9 cellular contexts compared by ENCODE assay signal in genomic region chr5:160468576-160468975, GRCh38. TPM values are rescaled to one million over a fixed set of nuclear protein-coding genes. Genes with fewer than 3 reads are reported as not detected.
DNase-seq lines count a peak whose midpoint lies in the region; ATAC-seq and TF ChIP-seq lines count a peak whose summit lies in the region.
"Had no signal": no experiment of that assay in that cellular context is flagged by ENCODE, and none has a peak within 500 bp of the region (broad histone marks: within the 10 kb centered on the region; RNA-seq: fewer than 3 reads in every experiment).

No MANE protein-coding gene starts in this region.

- H2AFZ ChIP-seq in PC-3 (ENCODE audit: low read length), result peak overlapping the region; percentile 78

- POLR2A ChIA-PET in PC-3 (lab: Charles Lee; ENCODE audit: unreplicated experiment), result no interaction called here
- POLR2A ChIA-PET in A673 (lab: Charles Lee; ENCODE audit: low non-redundant PET), result no interaction called here

- peaks cover 20% of the 10 kb centered on the region for H3K36me3 Mint-ChIP-seq in activated naive CD4-positive, alpha-beta T cell treated with anti-CD3 and anti-CD28 coated beads for 36 hours (ENCODE audit: low read depth)
- H3K36me3 Mint-ChIP-seq in stimulated activated effector memory CD8-positive, alpha-beta T cell treated with anti-CD3 and anti-CD28 coated beads, Interleukin-12 subunit alpha, Interleukin-12 subunit beta, amount 100 ng/mL, for 72 hours, result peaks cover 59% of the 10 kb centered on the region

- no peak for ATAC-seq in PC-3
- ATAC-seq in stimulated activated effector memory CD8-positive, alpha-beta T cell treated with anti-CD3 and anti-CD28 coated beads, Interleukin-12 subunit alpha, Interleukin-12 subunit beta, amount 100 ng/mL, for 72 hours, result no peak

- H3K4me1 ChIP-seq in PC-3 (ENCODE audit: insufficient read depth, low read length) (peaks cover 63% of the 10 kb centered on the region), duodenal mucosa (ENCODE audit: control insufficient read depth in 1 of 2, insufficient read depth in 2 of 2, low read length in 2 of 2) (peaks cover 41 to 57% of the 10 kb centered on the region in 2 donors), A673 (ENCODE audit: insufficient read depth, low read length, poor library complexity, severe bottlenecking) (no peaks in the 10 kb centered on the region)

- H3K4me3 ChIP-seq in PC-3 (ENCODE audit: low read length) (peak overlapping the region; percentile 55), duodenal mucosa (ENCODE audit: low read depth in 1 of 2, low read length in 2 of 2) (peak overlapping the region; percentile 66 to 71), A673 (ENCODE audit: low read depth, low read length, poor library complexity, severe bottlenecking) (no peak overlapping the region)

- intact Hi-C loops in activated naive CD4-positive, alpha-beta T cell treated with anti-CD3 and anti-CD28 coated beads for 36 hours (cut with micrococcal nuclease), result loop anchor here (1.0 to 2.0 kb wide), 5 partner anchors 29 to 350 kb away; partner anchors contain the start of genes PTTG1 and PWWP2A
- intact Hi-C loops in PC-3 (cut with micrococcal nuclease) (no loop called here), A673 (cut with micrococcal nuclease; ENCODE audit: unreplicated experiment) (no loop called here)

- H3F3A ChIP-seq in PC-3 (ENCODE audit: low read length, unreplicated experiment), result no peaks in the 10 kb centered on the region

- TF ChIP-seq CTCF in PC-3 (conservative IDR thresholded peaks at IDR 0.05; ENCODE audit: low read depth, low read length), result no peak
- TF ChIP-seq CTCF in A673 (conservative IDR thresholded peaks at IDR 0.05; ENCODE audit: low read depth, low read length), result no peak

- peak overlapping the region; percentile 78 for H3K4me2 ChIP-seq in PC-3 (ENCODE audit: low read length)

- peaks cover 78% of the 10 kb centered on the region for H3K4me1 Mint-ChIP-seq in activated naive CD4-positive, alpha-beta T cell treated with anti-CD3 and anti-CD28 coated beads for 36 hours (ENCODE audit: low read depth)
- H3K4me1 Mint-ChIP-seq in stimulated activated effector memory CD8-positive, alpha-beta T cell treated with anti-CD3 and anti-CD28 coated beads, Interleukin-12 subunit alpha, Interleukin-12 subunit beta, amount 100 ng/mL, for 72 hours, result peaks cover 71% of the 10 kb centered on the region

- H3K27me3 Mint-ChIP-seq in activated naive CD4-positive, alpha-beta T cell treated with anti-CD3 and anti-CD28 coated beads for 36 hours (ENCODE audit: low read depth), result no peaks in the 10 kb centered on the region

- H3K27ac ChIP-seq in PC-3 (ENCODE audit: low read length) (peak overlapping the region; percentile 82), duodenal mucosa (ENCODE audit: low read depth, low read length) (no peak overlapping the region), A673 (ENCODE audit: low read depth, low read length, poor library complexity, severe bottlenecking) (no peak overlapping the region)

- H4K20me1 ChIP-seq in PC-3 (ENCODE audit: low read length), result no peaks in the 10 kb centered on the region

- H3K9ac ChIP-seq in PC-3 (ENCODE audit: low read length) (peak overlapping the region; percentile 51), duodenal mucosa (ENCODE audit: low read depth in 1 of 2, low read length in 2 of 2) (no peak overlapping the region)

- no peaks in the 10 kb centered on the region for H3K9me2 ChIP-seq in PC-3 (replicated peaks; ENCODE audit: low read length)

- H3K9me3 Mint-ChIP-seq in activated naive CD4-positive, alpha-beta T cell treated with anti-CD3 and anti-CD28 coated beads for 36 hours, result no peaks in the 10 kb centered on the region
- no peaks in the 10 kb centered on the region for H3K9me3 Mint-ChIP-seq in stimulated activated effector memory CD8-positive, alpha-beta T cell treated with anti-CD3 and anti-CD28 coated beads, Interleukin-12 subunit alpha, Interleukin-12 subunit beta, amount 100 ng/mL, for 72 hours

- H3K79me2 ChIP-seq in PC-3 (ENCODE audit: low read length), result peaks cover 6% of the 10 kb centered on the region; the same call in 1 of the 2 replicates

- H3K9me3 ChIP-seq in PC-3 (ENCODE audit: low read length), result no peaks in the 10 kb centered on the region
- no peaks in the 10 kb centered on the region for H3K9me3 ChIP-seq in duodenal mucosa (ENCODE audit: control insufficient read depth in 1 of 2, low read length in 2 of 2)
- no peaks in the 10 kb centered on the region for H3K9me3 ChIP-seq in A673 (ENCODE audit: low read depth, low read length, poor library complexity, severe bottlenecking)

- H3K4me3 Mint-ChIP-seq in activated naive CD4-positive, alpha-beta T cell treated with anti-CD3 and anti-CD28 coated beads for 36 hours, result peak overlapping the region; percentile 99
- peak overlapping the region; percentile 91 for H3K4me3 Mint-ChIP-seq in stimulated activated effector memory CD8-positive, alpha-beta T cell treated with anti-CD3 and anti-CD28 coated beads, Interleukin-12 subunit alpha, Interleukin-12 subunit beta, amount 100 ng/mL, for 72 hours

- no peaks in the 10 kb centered on the region for H3K27me3 ChIP-seq in PC-3 (ENCODE audit: low read length)
- H3K27me3 ChIP-seq in duodenal mucosa (ENCODE audit: control insufficient read depth in 1 of 2, insufficient read depth in 2 of 2, low read length in 2 of 2), result no peaks in the 10 kb centered on the region
- no peaks in the 10 kb centered on the region for H3K27me3 ChIP-seq in A673 (replicated peaks; ENCODE audit: insufficient read depth, low read depth, low read length, poor library complexity)

- CTCF ChIA-PET in activated naive CD4-positive, alpha-beta T cell treated with anti-CD3 and anti-CD28 coated beads for 36 hours (lab: Charles Lee), result interaction anchor here (0.8 to 5.9 kb wide), 4 partner anchors 25 to 38 kb away, joined by 3 to 74 read pairs (median 12); no protein-coding TSS in a partner anchor
- CTCF ChIA-PET in PC-3 (lab: Charles Lee) (no interaction called here), A673 (lab: Charles Lee) (no interaction called here)

- no peaks in the 10 kb centered on the region for H3K36me3 ChIP-seq in PC-3 (ENCODE audit: low read depth, low read length)
- no peaks in the 10 kb centered on the region for H3K36me3 ChIP-seq in duodenal mucosa (ENCODE audit: control insufficient read depth in 1 of 2, insufficient read depth in 2 of 2, low read length in 2 of 2)
- no peaks in the 10 kb centered on the region for H3K36me3 ChIP-seq in A673 (ENCODE audit: insufficient read depth, low read length, poor library complexity, severe bottlenecking)

- BruUV-seq in PC-3 (replicated peaks; lab: Mats Ljungman, UMichigan) (no TSS peak), A673 (replicated peaks; lab: Mats Ljungman, UMichigan) (no TSS peak)

- DNase-seq in activated naive CD4-positive, alpha-beta T cell treated with anti-CD3 and anti-CD28 coated beads for 36 hours, result no peak
- no peak for DNase-seq in activated naive CD4-positive, alpha-beta T cell treated with Interleukin-2 at 50 U/mL for 16 hours
- DNase-seq in PC-3 (no peak), NCI-H82 treated with DMSO at 0.1 percent for 48 hours (lab: John Stamatoyannopoulos, UW; ENCODE audit: unreplicated experiment) (no peak), A673 (ENCODE audit: low spot score) (no peak)
- no peak for DNase-seq in stimulated activated effector memory CD8-positive, alpha-beta T cell treated with anti-CD3 and anti-CD28 coated beads, Interleukin-12 subunit alpha, Interleukin-12 subunit beta, amount 100 ng/mL, for 72 hours (ENCODE audit: low spot score in 2 of 2)
- no peak for DNase-seq in stimulated activated CD4-positive, alpha-beta T cell treated with anti-CD3 and anti-CD28 coated beads, Interleukin-2, amount 100 ng/mL, for 48 hours
- DNase-seq: NCI-H1048 had no signal

- H3K27ac Mint-ChIP-seq in activated naive CD4-positive, alpha-beta T cell treated with anti-CD3 and anti-CD28 coated beads for 36 hours, result peak overlapping the region; percentile 98
- H3K27ac Mint-ChIP-seq in stimulated activated effector memory CD8-positive, alpha-beta T cell treated with anti-CD3 and anti-CD28 coated beads, Interleukin-12 subunit alpha, Interleukin-12 subunit beta, amount 100 ng/mL, for 72 hours, result peak overlapping the region; percentile 93

RNA-seq across cellular contexts. Expression of gene PTTG1, which starts 46.9 kb away (rescaled TPM):
- total RNA-seq in activated naive CD4-positive, alpha-beta T cell treated with anti-CD3 and anti-CD28 coated beads for 36 hours, result 100 to 1,000 TPM; 254 to 270 TPM
- 198 and 245 TPM in 2 replicates for total RNA-seq in PC-3 (2014; rRNA removed)
- 192 and 199 TPM in 2 replicates for total RNA-seq in A673 (2021)

RNA-seq across cellular contexts. Expression of gene SLU7, which starts 49.7 kb away (rescaled TPM):
- total RNA-seq in activated naive CD4-positive, alpha-beta T cell treated with anti-CD3 and anti-CD28 coated beads for 36 hours, result 10 to 100 TPM; 33.2 to 34.3 TPM
- total RNA-seq in PC-3 (2014; rRNA removed), result 20.6 and 33.3 TPM in 2 replicates
- 37.4 and 43.1 TPM in 2 replicates for total RNA-seq in A673 (2021)
